25 cellular contexts compared by ENCODE assay signal in genomic region chrX:134971926-134972325, GRCh38. TPM values are rescaled to one million over a fixed set of nuclear protein-coding genes. Genes with fewer than 3 reads are reported as not detected.
DNase-seq lines count a peak whose midpoint lies in the region; ATAC-seq lines count a peak whose summit lies in the region.
"Had no signal": no experiment of that assay in that cellular context is flagged by ENCODE, and none has a peak within 500 bp of the region (broad histone marks: within the 10 kb centered on the region; RNA-seq: fewer than 3 reads in every experiment).

No MANE protein-coding gene starts in this region.

- H4K12ac ChIP-seq in trophoblast cell (ENCODE audit: low read depth, low read length), result no peak overlapping the region

- H3K4ac ChIP-seq in trophoblast cell (ENCODE audit: low read depth, low read length), result no peak overlapping the region

- no peak overlapping the region for H3K4me3 ChIP-seq in GM23248
- H3K4me3 ChIP-seq in trophoblast cell (ENCODE audit: low read depth, low read length), result no peak overlapping the region
- H3K4me3 ChIP-seq: BLaER1 treated with 17β-estradiol and CSF1 and Interleukin-3, amounts not matched to agents 10 nM and 100 nM; GM23338; HAP-1; Peyer's patch had no signal

- no peaks in the 10 kb centered on the region for H3K79me1 ChIP-seq in trophoblast cell (ENCODE audit: low read length)

- no peak overlapping the region for H2AK5ac ChIP-seq in trophoblast cell (ENCODE audit: low read length)

- H4K20me1 ChIP-seq in GM23248 (ENCODE audit: insufficient read depth), result no peaks in the 10 kb centered on the region

- H3K36me3 ChIP-seq in GM23248 (ENCODE audit: low read depth) (no peaks in the 10 kb centered on the region), trophoblast cell (ENCODE audit: control insufficient read depth in 1 of 2, insufficient read depth in 2 of 2, low read length in 2 of 2) (no peaks in the 10 kb centered on the region)
- H3K36me3 ChIP-seq: BLaER1 treated with 17β-estradiol and CSF1 and Interleukin-3, amounts not matched to agents 10 nM and 100 nM; HAP-1; Peyer's patch had no signal

- H2AFZ ChIP-seq in GM23248, result no peak overlapping the region
- H2AFZ ChIP-seq in trophoblast cell (ENCODE audit: insufficient read depth, low read length, poor library complexity), result no peak overlapping the region
- H2AFZ ChIP-seq: GM23338 had no signal

- no peak overlapping the region for H2BK120ac ChIP-seq in trophoblast cell (ENCODE audit: insufficient read depth, low read length, poor library complexity)

- no peaks in the 10 kb centered on the region for H3K79me2 ChIP-seq in GM23248 (ENCODE audit: insufficient read depth)
- H3K79me2 ChIP-seq in trophoblast cell (ENCODE audit: control insufficient read depth, insufficient read depth, low read length, poor library complexity), result no peaks in the 10 kb centered on the region

- H3K4me1 ChIP-seq in GM23248 (ENCODE audit: insufficient read depth), result no peaks in the 10 kb centered on the region
- peaks cover 0 to 2% of the 10 kb centered on the region in 2 experiments for H3K4me1 ChIP-seq in trophoblast cell (ENCODE audit: control insufficient read depth in 1 of 2, insufficient read depth in 2 of 2, low read length in 2 of 2)
- H3K4me1 ChIP-seq: BLaER1 treated with 17β-estradiol and CSF1 and Interleukin-3, amounts not matched to agents 10 nM and 100 nM; Caco-2; HAP-1; Peyer's patch had no signal

- H3K27ac ChIP-seq in GM23248 (no peak overlapping the region), epithelial cell of prostate (peak overlapping the region; percentile 21), trophoblast cell (ENCODE audit: low read depth, low read length) (no peak overlapping the region)
- H3K27ac ChIP-seq: BLaER1 treated with 17β-estradiol and CSF1 and Interleukin-3, amounts not matched to agents 10 nM and 100 nM; KMS-11; Peyer's patch had no signal

- H3F3A ChIP-seq in GM23248 (ENCODE audit: insufficient read depth), result 0 out of 2 replicates have a peak, but pooled peaks cover 5% of the 10 kb centered on the region

- no peaks in the 10 kb centered on the region for H3K9me3 ChIP-seq in GM23248 (ENCODE audit: low read depth)
- H3K9me3 ChIP-seq in trophoblast cell (ENCODE audit: insufficient read depth, low read depth, low read length), result no peaks in the 10 kb centered on the region
- H3K9me3 ChIP-seq: Caco-2, HAP-1, Peyer's patch had no signal

- no peak overlapping the region for H2BK12ac ChIP-seq in trophoblast cell (ENCODE audit: low read length)

- H3K27ac Mint-ChIP-seq in stimulated activated effector memory CD8-positive, alpha-beta T cell treated with anti-CD3 and anti-CD28 coated beads, Interleukin-12 subunit alpha, Interleukin-12 subunit beta, amount 100 ng/mL, for 72 hours, result no peak overlapping the region
- H3K27ac Mint-ChIP-seq: CD4-positive, alpha-beta memory T cell; GM23338 had no signal

- no peak overlapping the region for H2BK5ac ChIP-seq in trophoblast cell (ENCODE audit: low read depth, low read length, poor library complexity)

- WGBS in GM23248 (ENCODE audit: low coverage in 1 of 2, low lambda C conversion rate in 2 of 2, missing lambda C conversion rate in 2 of 2), 2 experiments, result 75 to 76% methylated on average over 3 of the region's 3 CpGs
- WGBS in trophoblast cell (ENCODE audit: extremely low coverage, insufficient coverage, insufficient read length), result no CpG with 5 or more reads among the region's 3 CpGs

- no peak overlapping the region for H4K8ac ChIP-seq in trophoblast cell (ENCODE audit: low read depth, low read length)

- no peak overlapping the region for H4K91ac ChIP-seq in trophoblast cell (ENCODE audit: low read depth, low read length)

- no peaks in the 10 kb centered on the region for H3K36me3 Mint-ChIP-seq in stimulated activated effector memory CD8-positive, alpha-beta T cell treated with anti-CD3 and anti-CD28 coated beads, Interleukin-12 subunit alpha, Interleukin-12 subunit beta, amount 100 ng/mL, for 72 hours
- H3K36me3 Mint-ChIP-seq: CD4-positive, alpha-beta memory T cell had no signal

- H3K27me3 ChIP-seq in GM23248 (replicated peaks; ENCODE audit: insufficient read depth) (no peaks in the 10 kb centered on the region), trophoblast cell (ENCODE audit: insufficient read depth, low read length) (no peaks in the 10 kb centered on the region)
- H3K27me3 ChIP-seq: Peyer's patch had no signal

- no peaks in the 10 kb centered on the region for H3K9me3 Mint-ChIP-seq in stimulated activated effector memory CD8-positive, alpha-beta T cell treated with anti-CD3 and anti-CD28 coated beads, Interleukin-12 subunit alpha, Interleukin-12 subunit beta, amount 100 ng/mL, for 72 hours
- H3K9me3 Mint-ChIP-seq: CD4-positive, alpha-beta memory T cell had no signal

- H3K9ac ChIP-seq in GM23248 (no peak overlapping the region), trophoblast cell (ENCODE audit: low read length) (no peak overlapping the region)
- H3K9ac ChIP-seq: BLaER1 treated with 17β-estradiol and CSF1 and Interleukin-3, amounts not matched to agents 10 nM and 100 nM; KMS-11 had no signal

- in situ Hi-C loops in GM23248 (cut with MboI), result loop anchor here (25.0 kb wide), 1 partner anchor 215 kb away; no protein-coding TSS in a partner anchor

- no peak overlapping the region for H3K23ac ChIP-seq in trophoblast cell (ENCODE audit: low read length)

- H3K18ac ChIP-seq in trophoblast cell (ENCODE audit: low read length), result no peak overlapping the region

- DNase-seq in GM23248 (peak; percentile 2), amniotic epithelial cell (ENCODE audit: low read depth) (peak; percentile 86), epithelial cell of prostate (ENCODE audit: low read depth, low spot score) (peak; percentile 22), trophoblast cell (peak; percentile 45 to 64), SIG-M5 (lab: John Stamatoyannopoulos, UW) (no peak), hippocampal formation (lab: John Stamatoyannopoulos, UW) (no peak)
- DNase-seq in stimulated activated effector memory CD8-positive, alpha-beta T cell treated with anti-CD3 and anti-CD28 coated beads, Interleukin-12 subunit alpha, Interleukin-12 subunit beta, amount 100 ng/mL, for 72 hours (ENCODE audit: low spot score in 2 of 2), result no peak
- DNase-seq: Caco-2; CD4-positive, alpha-beta memory T cell; DMS 273 treated with DMSO at 0.1 percent for 48 hours; DMS79 treated with DMSO at 0.1 percent for 48 hours; MV-4-11; NCI-H1105 treated with DMSO at 0.1 percent for 48 hours; NCI-H2081; NCI-H2171; NCI-H345; NCI-H82; Peyer's patch had no signal

- H3K14ac ChIP-seq in trophoblast cell (ENCODE audit: low read length), result no peak overlapping the region

- no peak overlapping the region for H3K4me3 Mint-ChIP-seq in stimulated activated effector memory CD8-positive, alpha-beta T cell treated with anti-CD3 and anti-CD28 coated beads, Interleukin-12 subunit alpha, Interleukin-12 subunit beta, amount 100 ng/mL, for 72 hours
- H3K4me3 Mint-ChIP-seq: CD4-positive, alpha-beta memory T cell; GM23338 had no signal

- no peaks in the 10 kb centered on the region for H3K4me1 Mint-ChIP-seq in stimulated activated effector memory CD8-positive, alpha-beta T cell treated with anti-CD3 and anti-CD28 coated beads, Interleukin-12 subunit alpha, Interleukin-12 subunit beta, amount 100 ng/mL, for 72 hours
- H3K4me1 Mint-ChIP-seq: CD4-positive, alpha-beta memory T cell; GM23338 had no signal

- no peaks in the 10 kb centered on the region for H3K9me2 ChIP-seq in GM23248 (ENCODE audit: insufficient read depth)

- H3K4me2 ChIP-seq in GM23248 (ENCODE audit: unreplicated experiment), result no peak overlapping the region
- H3K4me2 ChIP-seq in trophoblast cell (ENCODE audit: low read length), result no peak overlapping the region
- H3K4me2 ChIP-seq: BLaER1 treated with 17β-estradiol and CSF1 and Interleukin-3, amounts not matched to agents 10 nM and 100 nM; GM23338; KMS-11 had no signal

- no peak for ATAC-seq in stimulated activated effector memory CD8-positive, alpha-beta T cell treated with anti-CD3 and anti-CD28 coated beads, Interleukin-12 subunit alpha, Interleukin-12 subunit beta, amount 100 ng/mL, for 72 hours
- ATAC-seq: GM23338, Right ventricle myocardium inferior had no signal

RNA-seq across cellular contexts. Expression of gene SMIM10, which starts 18.9 kb away (rescaled TPM):
- 2.9 and 3.8 TPM in 2 replicates for total RNA-seq in GM23248 (2014; rRNA removed; shearing (Covaris generic))
- polyA plus RNA-seq in GM23248 (2016; fragmentation: Nextera tagmentation; extraction: Ambion mirVana), result 6.7 and 7.1 TPM in 2 replicates
- polyA plus RNA-seq in trophoblast cell (2013), result 0.78 and 1.0 TPM in 2 replicates
- total RNA-seq: A673; CD4-positive, alpha-beta memory T cell; HT1080 had no signal
- polyA plus RNA-seq: CD4-positive, alpha-beta memory T cell had no signal

RNA-seq across cellular contexts. Expression of gene RTL8B, which starts 50.4 kb away (rescaled TPM):
- 8.6 and 14.3 TPM in 2 replicates for total RNA-seq in GM23248 (2014; rRNA removed; shearing (Covaris generic))
- polyA plus RNA-seq in GM23248 (2016; fragmentation: Nextera tagmentation; extraction: Ambion mirVana), result 44.6 TPM in 2 replicates
- 19.4 TPM in 2 replicates for polyA plus RNA-seq in trophoblast cell (2013)
- total RNA-seq: HT1080 had no signal

RNA-seq across cellular contexts. Expression of gene MOSPD1, which starts 56.9 kb away (rescaled TPM):
- 12.6 and 23.5 TPM in 2 replicates for total RNA-seq in GM23248 (2014; rRNA removed; shearing (Covaris generic))
- 23.3 and 24.8 TPM in 2 replicates for polyA plus RNA-seq in GM23248 (2016; fragmentation: Nextera tagmentation; extraction: Ambion mirVana)
- polyA plus RNA-seq in trophoblast cell (2013), result 30.9 and 31.8 TPM in 2 replicates

Comparison
In these comparisons a context has a peak if more than half of its experiments do, and no peak if none do; other contexts are left out.
1. DNase-seq: peak in GM23248 (single experiment), amniotic epithelial cell (single experiment), epithelial cell of prostate (single experiment) and trophoblast cell (2 of 2); none in SIG-M5 (single experiment), stimulated activated effector memory CD8-positive, alpha-beta T cell treated with anti-CD3 and anti-CD28 coated beads, Interleukin-12 subunit alpha, Interleukin-12 subunit beta, amount 100 ng/mL, for 72 hours (0 of 2) and hippocampal formation (0 of 2).